1 cellular context compared by ENCODE assay signal in the genomic region with DNA sequence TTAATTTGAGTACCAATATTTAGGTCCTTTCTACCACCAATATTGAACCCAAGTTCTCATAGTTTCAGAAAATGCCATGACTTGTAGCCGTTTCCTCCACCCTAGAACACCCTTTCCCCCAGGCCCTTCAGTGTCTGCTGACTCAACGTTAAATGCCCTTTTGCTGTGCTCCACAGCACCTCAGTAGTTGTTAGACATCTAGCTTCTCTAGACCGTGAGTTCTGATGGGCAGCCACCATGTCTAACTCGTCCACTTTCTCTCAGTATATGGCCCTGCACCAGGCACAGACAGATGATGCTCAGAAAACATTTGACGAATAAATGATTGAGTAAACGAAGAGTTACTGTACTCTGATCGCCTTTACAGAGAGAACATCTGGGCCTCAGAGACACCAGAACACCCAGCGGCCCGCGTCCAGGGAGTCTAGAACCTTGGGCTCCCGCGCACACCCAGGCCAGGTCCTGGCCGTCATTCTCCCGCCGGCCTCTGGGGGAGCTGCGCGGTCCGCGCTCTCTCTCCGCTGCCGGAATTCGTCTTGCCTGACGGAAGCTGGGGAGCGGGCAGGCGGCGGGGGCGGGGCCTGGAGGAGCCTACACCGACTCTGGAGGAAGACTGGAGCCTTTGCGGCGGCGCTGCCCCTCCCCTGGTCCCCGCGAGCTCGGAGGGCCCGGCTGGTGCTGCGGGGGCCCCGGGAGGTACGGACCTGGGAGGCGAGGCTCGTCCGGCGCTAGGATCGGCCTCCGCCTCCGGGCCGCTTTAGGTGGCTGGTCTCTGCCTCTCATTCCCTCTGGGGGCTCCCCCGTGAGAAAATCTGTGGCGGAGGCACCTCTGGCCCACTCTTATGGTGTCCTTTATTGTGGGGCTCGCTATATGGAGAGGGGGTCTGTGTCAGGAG.
TF ChIP-seq lines count a peak whose summit lies in the region.

A gene (plus strand): TSS at position 582 of the 896 bp plus-strand sequence. CDS start 1,488 bp downstream, outside the sequence.

TF ChIP-seq in HepG2, 621 proteins besides CTCF, POLR2A, EP300 and RAD21 (continued from another document and continues in another):
- TF ChIP-seq GLI4 (CRISPR knock-in tag; IDR thresholded peaks at IDR 0.05; ENCODE audit: borderline replicate concordance) (peak; percentile 36; the same call in 1 of the 2 replicates), TAF1 (CRISPR knock-in tag; IDR thresholded peaks at IDR 0.05) (peak; percentile 90), MATR3 (CRISPR knock-in tag; IDR thresholded peaks at IDR 0.05) (no peak), IKZF1 (IDR thresholded peaks at IDR 0.05) (no peak), ZNF17 (CRISPR knock-in tag; IDR thresholded peaks at IDR 0.05) (no peak; the same call in 1 of the 2 replicates), TCF7 (IDR thresholded peaks at IDR 0.05; ENCODE audit: low read depth) (no peak), AKAP8 (CRISPR knock-in tag; IDR thresholded peaks at IDR 0.05) (peak; percentile 76; the same call in 1 of the 2 replicates), ZNF510 (CRISPR knock-in tag; IDR thresholded peaks at IDR 0.05; ENCODE audit: low read depth) (0 out of 2 replicates have a peak, but pooled peaks have one; percentile 41), ZNF546 (CRISPR knock-in tag; conservative IDR thresholded peaks at IDR 0.05) (peak; percentile 61), ZKSCAN8 (CRISPR knock-in tag; IDR thresholded peaks at IDR 0.05; ENCODE audit: borderline replicate concordance) (peak; percentile 82; the same call in 1 of the 2 replicates), ZNF614 (CRISPR knock-in tag; IDR thresholded peaks at IDR 0.05; ENCODE audit: borderline replicate concordance) (peak; percentile 80; the same call in 1 of the 2 replicates), SMC3 (IDR thresholded peaks at IDR 0.05; ENCODE audit: low read length) (peak; percentile 3; the same call in 1 of the 2 replicates), ZFY (CRISPR knock-in tag; IDR thresholded peaks at IDR 0.05) (peak; percentile 80), ONECUT2 (CRISPR knock-in tag; IDR thresholded peaks at IDR 0.05) (no peak), ELF3 (CRISPR knock-in tag; IDR thresholded peaks at IDR 0.05) (peak; percentile 81), HDAC2 (CRISPR knock-in tag; IDR thresholded peaks at IDR 0.05) (peak; percentile 72; the same call in 1 of the 2 replicates), ZNF616 (CRISPR knock-in tag; IDR thresholded peaks at IDR 0.05; ENCODE audit: low read depth) (no peak), PAX8 (CRISPR knock-in tag; IDR thresholded peaks at IDR 0.05; ENCODE audit: borderline replicate concordance) (0 out of 2 replicates have a peak, but pooled peaks have one; percentile 72), KDM3A (CRISPR knock-in tag; IDR thresholded peaks at IDR 0.05; ENCODE audit: low read depth) (peak; percentile 83), ZSCAN25 (CRISPR knock-in tag; IDR thresholded peaks at IDR 0.05) (no peak), MXI1 (IDR thresholded peaks at IDR 0.05; ENCODE audit: borderline replicate concordance, low read depth, low read length) (peak; percentile 84; the same call in 1 of the 3 replicates), TBX3 (IDR thresholded peaks at IDR 0.05; ENCODE audit: borderline replicate concordance) (no peak), KMT2B (CRISPR knock-in tag; IDR thresholded peaks at IDR 0.05) (peak; percentile 97), KLF15 (CRISPR knock-in tag; IDR thresholded peaks at IDR 0.05; ENCODE audit: borderline replicate concordance) (peak; percentile 81; the same call in 1 of the 2 replicates), NFE2L2 (IDR thresholded peaks at IDR 0.05; ENCODE audit: low read length) (0 out of 2 replicates have a peak, but pooled peaks have one; percentile 0), GABPB1 (CRISPR knock-in tag; IDR thresholded peaks at IDR 0.05) (peak; percentile 99), ZBTB1 (CRISPR knock-in tag; IDR thresholded peaks at IDR 0.05; ENCODE audit: borderline replicate concordance) (no peak), ZSCAN29 (CRISPR knock-in tag; conservative IDR thresholded peaks at IDR 0.05) (peak; percentile 77; the same call in 1 of the 2 replicates)
- TF ChIP-seq, protein P1, sequence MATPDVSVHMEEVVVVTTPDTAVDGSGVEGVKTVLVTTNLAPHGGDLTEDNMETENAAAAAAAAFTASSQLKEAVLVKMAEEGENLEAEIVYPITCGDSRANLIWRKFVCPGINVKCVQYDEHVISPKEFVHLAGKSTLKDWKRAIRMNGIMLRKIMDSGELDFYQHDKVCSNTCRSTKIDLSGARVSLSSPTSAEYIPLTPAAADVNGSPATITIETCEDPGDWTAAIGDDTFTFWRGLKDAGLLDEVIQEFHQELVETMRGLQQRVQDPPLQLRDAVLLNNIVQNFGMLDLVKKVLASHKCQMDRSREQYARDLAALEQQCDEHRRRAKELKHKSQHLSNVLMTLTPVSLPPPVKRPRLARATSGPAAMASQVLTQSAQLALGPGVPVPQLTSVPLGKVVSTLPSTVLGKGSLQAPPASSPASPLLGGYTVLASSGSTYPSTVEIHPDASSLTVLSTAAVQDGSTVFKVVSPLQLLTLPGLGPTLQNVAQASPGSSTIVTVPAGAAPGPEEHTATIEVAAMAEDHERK (CRISPR knock-in tag; IDR thresholded peaks at IDR 0.05; ENCODE audit: low read depth) = peak; percentile 65; the same call in 1 of the 2 replicates
- TF ChIP-seq, protein P2, sequence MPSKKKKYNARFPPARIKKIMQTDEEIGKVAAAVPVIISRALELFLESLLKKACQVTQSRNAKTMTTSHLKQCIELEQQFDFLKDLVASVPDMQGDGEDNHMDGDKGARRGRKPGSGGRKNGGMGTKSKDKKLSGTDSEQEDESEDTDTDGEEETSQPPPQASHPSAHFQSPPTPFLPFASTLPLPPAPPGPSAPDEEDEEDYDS (CRISPR knock-in tag; IDR thresholded peaks at IDR 0.05) = peak; percentile 68
- TF ChIP-seq, protein P3, sequence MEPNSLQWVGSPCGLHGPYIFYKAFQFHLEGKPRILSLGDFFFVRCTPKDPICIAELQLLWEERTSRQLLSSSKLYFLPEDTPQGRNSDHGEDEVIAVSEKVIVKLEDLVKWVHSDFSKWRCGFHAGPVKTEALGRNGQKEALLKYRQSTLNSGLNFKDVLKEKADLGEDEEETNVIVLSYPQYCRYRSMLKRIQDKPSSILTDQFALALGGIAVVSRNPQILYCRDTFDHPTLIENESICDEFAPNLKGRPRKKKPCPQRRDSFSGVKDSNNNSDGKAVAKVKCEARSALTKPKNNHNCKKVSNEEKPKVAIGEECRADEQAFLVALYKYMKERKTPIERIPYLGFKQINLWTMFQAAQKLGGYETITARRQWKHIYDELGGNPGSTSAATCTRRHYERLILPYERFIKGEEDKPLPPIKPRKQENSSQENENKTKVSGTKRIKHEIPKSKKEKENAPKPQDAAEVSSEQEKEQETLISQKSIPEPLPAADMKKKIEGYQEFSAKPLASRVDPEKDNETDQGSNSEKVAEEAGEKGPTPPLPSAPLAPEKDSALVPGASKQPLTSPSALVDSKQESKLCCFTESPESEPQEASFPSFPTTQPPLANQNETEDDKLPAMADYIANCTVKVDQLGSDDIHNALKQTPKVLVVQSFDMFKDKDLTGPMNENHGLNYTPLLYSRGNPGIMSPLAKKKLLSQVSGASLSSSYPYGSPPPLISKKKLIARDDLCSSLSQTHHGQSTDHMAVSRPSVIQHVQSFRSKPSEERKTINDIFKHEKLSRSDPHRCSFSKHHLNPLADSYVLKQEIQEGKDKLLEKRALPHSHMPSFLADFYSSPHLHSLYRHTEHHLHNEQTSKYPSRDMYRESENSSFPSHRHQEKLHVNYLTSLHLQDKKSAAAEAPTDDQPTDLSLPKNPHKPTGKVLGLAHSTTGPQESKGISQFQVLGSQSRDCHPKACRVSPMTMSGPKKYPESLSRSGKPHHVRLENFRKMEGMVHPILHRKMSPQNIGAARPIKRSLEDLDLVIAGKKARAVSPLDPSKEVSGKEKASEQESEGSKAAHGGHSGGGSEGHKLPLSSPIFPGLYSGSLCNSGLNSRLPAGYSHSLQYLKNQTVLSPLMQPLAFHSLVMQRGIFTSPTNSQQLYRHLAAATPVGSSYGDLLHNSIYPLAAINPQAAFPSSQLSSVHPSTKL (CRISPR knock-in tag; IDR thresholded peaks at IDR 0.05) = peak; percentile 81
- TF ChIP-seq, protein P4, sequence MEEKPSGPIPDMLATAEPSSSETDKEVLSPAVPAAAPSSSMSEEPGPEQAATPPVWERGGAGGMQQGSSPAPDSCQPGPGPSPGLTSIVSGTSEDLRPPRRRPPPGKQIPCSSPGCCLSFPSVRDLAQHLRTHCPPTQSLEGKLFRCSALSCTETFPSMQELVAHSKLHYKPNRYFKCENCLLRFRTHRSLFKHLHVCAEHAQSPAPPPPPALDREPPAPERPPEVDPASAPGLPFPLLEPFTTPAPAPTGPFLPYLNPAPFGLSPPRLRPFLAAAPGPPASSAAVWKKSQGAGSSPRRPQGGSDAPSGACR (CRISPR knock-in tag; IDR thresholded peaks at IDR 0.05) = peak; percentile 85; the same call in 1 of the 2 replicates
- TF ChIP-seq, protein P5, sequence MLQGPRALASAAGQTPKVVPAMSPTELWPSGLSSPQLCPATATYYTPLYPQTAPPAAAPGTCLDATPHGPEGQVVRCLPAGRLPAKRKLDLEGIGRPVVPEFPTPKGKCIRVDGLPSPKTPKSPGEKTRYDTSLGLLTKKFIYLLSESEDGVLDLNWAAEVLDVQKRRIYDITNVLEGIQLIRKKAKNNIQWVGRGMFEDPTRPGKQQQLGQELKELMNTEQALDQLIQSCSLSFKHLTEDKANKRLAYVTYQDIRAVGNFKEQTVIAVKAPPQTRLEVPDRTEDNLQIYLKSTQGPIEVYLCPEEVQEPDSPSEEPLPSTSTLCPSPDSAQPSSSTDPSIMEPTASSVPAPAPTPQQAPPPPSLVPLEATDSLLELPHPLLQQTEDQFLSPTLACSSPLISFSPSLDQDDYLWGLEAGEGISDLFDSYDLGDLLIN (CRISPR knock-in tag; IDR thresholded peaks at IDR 0.05; ENCODE audit: borderline replicate concordance) = peak; percentile 80; the same call in 1 of the 2 replicates
- TF ChIP-seq, protein P6, sequence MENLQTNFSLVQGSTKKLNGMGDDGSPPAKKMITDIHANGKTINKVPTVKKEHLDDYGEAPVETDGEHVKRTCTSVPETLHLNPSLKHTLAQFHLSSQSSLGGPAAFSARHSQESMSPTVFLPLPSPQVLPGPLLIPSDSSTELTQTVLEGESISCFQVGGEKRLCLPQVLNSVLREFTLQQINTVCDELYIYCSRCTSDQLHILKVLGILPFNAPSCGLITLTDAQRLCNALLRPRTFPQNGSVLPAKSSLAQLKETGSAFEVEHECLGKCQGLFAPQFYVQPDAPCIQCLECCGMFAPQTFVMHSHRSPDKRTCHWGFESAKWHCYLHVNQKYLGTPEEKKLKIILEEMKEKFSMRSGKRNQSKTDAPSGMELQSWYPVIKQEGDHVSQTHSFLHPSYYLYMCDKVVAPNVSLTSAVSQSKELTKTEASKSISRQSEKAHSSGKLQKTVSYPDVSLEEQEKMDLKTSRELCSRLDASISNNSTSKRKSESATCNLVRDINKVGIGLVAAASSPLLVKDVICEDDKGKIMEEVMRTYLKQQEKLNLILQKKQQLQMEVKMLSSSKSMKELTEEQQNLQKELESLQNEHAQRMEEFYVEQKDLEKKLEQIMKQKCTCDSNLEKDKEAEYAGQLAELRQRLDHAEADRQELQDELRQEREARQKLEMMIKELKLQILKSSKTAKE (CRISPR knock-in tag; IDR thresholded peaks at IDR 0.05; ENCODE audit: borderline replicate concordance) = no peak
- TF ChIP-seq, protein P7, sequence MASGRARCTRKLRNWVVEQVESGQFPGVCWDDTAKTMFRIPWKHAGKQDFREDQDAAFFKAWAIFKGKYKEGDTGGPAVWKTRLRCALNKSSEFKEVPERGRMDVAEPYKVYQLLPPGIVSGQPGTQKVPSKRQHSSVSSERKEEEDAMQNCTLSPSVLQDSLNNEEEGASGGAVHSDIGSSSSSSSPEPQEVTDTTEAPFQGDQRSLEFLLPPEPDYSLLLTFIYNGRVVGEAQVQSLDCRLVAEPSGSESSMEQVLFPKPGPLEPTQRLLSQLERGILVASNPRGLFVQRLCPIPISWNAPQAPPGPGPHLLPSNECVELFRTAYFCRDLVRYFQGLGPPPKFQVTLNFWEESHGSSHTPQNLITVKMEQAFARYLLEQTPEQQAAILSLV (CRISPR knock-in tag; IDR thresholded peaks at IDR 0.05; ENCODE audit: borderline replicate concordance) = peak; percentile 98
- TF ChIP-seq, protein P8, sequence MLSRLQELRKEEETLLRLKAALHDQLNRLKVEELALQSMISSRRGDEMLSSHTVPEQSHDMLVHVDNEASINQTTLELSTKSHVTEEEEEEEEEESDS (CRISPR knock-in tag; IDR thresholded peaks at IDR 0.05; ENCODE audit: borderline replicate concordance) = no peak
- TF ChIP-seq, protein P9, sequence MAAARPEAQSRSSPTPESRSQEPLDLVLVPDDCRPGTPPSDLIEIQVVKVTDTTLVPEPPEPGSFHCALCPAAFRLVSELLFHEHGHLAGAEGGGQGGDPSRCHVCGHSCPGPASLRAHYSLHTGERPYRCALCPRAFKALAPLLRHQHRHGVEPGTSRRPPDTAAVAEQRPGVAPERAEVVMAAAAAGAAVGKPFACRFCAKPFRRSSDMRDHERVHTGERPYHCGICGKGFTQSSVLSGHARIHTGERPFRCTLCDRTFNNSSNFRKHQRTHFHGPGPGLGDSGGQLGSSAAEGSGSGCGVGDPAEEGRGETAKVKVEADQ (CRISPR knock-in tag; IDR thresholded peaks at IDR 0.05; ENCODE audit: borderline replicate concordance) = peak; percentile 91; the same call in 1 of the 2 replicates
- TF ChIP-seq, protein P10, sequence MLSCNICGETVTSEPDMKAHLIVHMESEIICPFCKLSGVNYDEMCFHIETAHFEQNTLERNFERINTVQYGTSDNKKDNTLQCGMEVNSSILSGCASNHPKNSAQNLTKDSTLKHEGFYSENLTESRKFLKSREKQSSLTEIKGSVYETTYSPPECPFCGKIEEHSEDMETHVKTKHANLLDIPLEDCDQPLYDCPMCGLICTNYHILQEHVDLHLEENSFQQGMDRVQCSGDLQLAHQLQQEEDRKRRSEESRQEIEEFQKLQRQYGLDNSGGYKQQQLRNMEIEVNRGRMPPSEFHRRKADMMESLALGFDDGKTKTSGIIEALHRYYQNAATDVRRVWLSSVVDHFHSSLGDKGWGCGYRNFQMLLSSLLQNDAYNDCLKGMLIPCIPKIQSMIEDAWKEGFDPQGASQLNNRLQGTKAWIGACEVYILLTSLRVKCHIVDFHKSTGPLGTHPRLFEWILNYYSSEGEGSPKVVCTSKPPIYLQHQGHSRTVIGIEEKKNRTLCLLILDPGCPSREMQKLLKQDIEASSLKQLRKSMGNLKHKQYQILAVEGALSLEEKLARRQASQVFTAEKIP (CRISPR knock-in tag; IDR thresholded peaks at IDR 0.05; ENCODE audit: borderline replicate concordance) = no peak
- TF ChIP-seq, protein P11, sequence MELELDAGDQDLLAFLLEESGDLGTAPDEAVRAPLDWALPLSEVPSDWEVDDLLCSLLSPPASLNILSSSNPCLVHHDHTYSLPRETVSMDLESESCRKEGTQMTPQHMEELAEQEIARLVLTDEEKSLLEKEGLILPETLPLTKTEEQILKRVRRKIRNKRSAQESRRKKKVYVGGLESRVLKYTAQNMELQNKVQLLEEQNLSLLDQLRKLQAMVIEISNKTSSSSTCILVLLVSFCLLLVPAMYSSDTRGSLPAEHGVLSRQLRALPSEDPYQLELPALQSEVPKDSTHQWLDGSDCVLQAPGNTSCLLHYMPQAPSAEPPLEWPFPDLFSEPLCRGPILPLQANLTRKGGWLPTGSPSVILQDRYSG (CRISPR knock-in tag; IDR thresholded peaks at IDR 0.05) = peak; percentile 68; the same call in 1 of the 2 replicates
